ENCODE assay signal across 12 cellular contexts in genomic region chr15:39969871-39970270, GRCh38. TPM values are rescaled to one million over a fixed set of nuclear protein-coding genes. Genes with fewer than 3 reads are reported as not detected.
DNase-seq lines count a peak whose midpoint lies in the region; ATAC-seq and TF ChIP-seq lines count a peak whose summit lies in the region.
"Had no signal": no experiment of that assay in that cellular context is flagged by ENCODE, and none has a peak within 500 bp of the region (broad histone marks: within the 10 kb centered on the region; RNA-seq: fewer than 3 reads in every experiment).

No MANE protein-coding gene starts in this region.

- no peak for TF ChIP-seq CTCF in foreskin keratinocyte (conservative IDR thresholded peaks at IDR 0.05)

- H3K4me1 ChIP-seq in foreskin keratinocyte: peaks cover 10% of the 10 kb centered on the region

- no peaks in the 10 kb centered on the region for H3K27me3 ChIP-seq in foreskin keratinocyte

- ATAC-seq in foreskin keratinocyte: peak; percentile 72
- ATAC-seq in GM21717 (IDR thresholded peaks at IDR 0.05; ENCODE audit: unreplicated experiment): no peak
- ATAC-seq: CD8-positive, alpha-beta T cell; K562; T-helper 17 cell had no signal

- peak; percentile 59 for DNase-seq in activated CD8-positive, alpha-beta memory T cell treated with anti-CD3 and anti-CD28 coated beads, Interleukin-2, amount 50 U/mL, for 48 hours
- DNase-seq in activated CD8-positive, alpha-beta memory T cell treated with anti-CD3 and anti-CD28 coated beads for 24 hours: no peak
- peak; percentile 45 for DNase-seq in RPMI7951 (ENCODE audit: low read depth)
- DNase-seq in foreskin keratinocyte: peak; percentile 45 to 74
- DNase-seq in stimulated activated CD8-positive, alpha-beta memory T cell treated with anti-CD3 and anti-CD28 coated beads, Interleukin-4, amount 100 ng/mL, for 48 hours: peak; percentile 61
- DNase-seq in NCI-H2081 treated with DMSO at 0.1 percent for 48 hours (lab: John Stamatoyannopoulos, UW): no peak
- no peak for DNase-seq in 8988T
- DNase-seq: CD8-positive, alpha-beta T cell; effector memory CD4-positive, alpha-beta T cell; T-helper 17 cell had no signal

- H3K27ac ChIP-seq in foreskin keratinocyte: no peak overlapping the region

RNA-seq across cellular contexts. Expression of gene EIF2AK4, which starts 36.0 kb away (rescaled TPM):
- 63.6 and 77.9 TPM in 2 replicates for total RNA-seq in RPMI7951 (2014; rRNA removed; shearing (Covaris generic))
- 88.4 and 101 TPM in 2 replicates for total RNA-seq in foreskin keratinocyte
- polyA plus RNA-seq in foreskin keratinocyte: 52.0 and 64.4 TPM in 2 replicates

RNA-seq across cellular contexts. Expression of gene GPR176, which starts 49.8 kb away (rescaled TPM):
- 44.5 and 50.8 TPM in 2 replicates for total RNA-seq in RPMI7951 (2014; rRNA removed; shearing (Covaris generic))
- 46.2 and 49.1 TPM in 2 replicates for total RNA-seq in foreskin keratinocyte
- 18.3 and 23.0 TPM in 2 replicates for polyA plus RNA-seq in foreskin keratinocyte
- total RNA-seq: T-helper 17 cell had no signal

Comparison
In these comparisons a context has a peak if more than half of its experiments do, and no peak if none do; other contexts are left out.
1. DNase-seq: peak in activated CD8-positive, alpha-beta memory T cell treated with anti-CD3 and anti-CD28 coated beads, Interleukin-2, amount 50 U/mL, for 48 hours (single experiment), RPMI7951 (single experiment), foreskin keratinocyte (2 of 2) and stimulated activated CD8-positive, alpha-beta memory T cell treated with anti-CD3 and anti-CD28 coated beads, Interleukin-4, amount 100 ng/mL, for 48 hours (single experiment); none in activated CD8-positive, alpha-beta memory T cell treated with anti-CD3 and anti-CD28 coated beads for 24 hours (single experiment), NCI-H2081 treated with DMSO at 0.1 percent for 48 hours (single experiment) and 8988T (single experiment).